In the genomic region with DNA sequence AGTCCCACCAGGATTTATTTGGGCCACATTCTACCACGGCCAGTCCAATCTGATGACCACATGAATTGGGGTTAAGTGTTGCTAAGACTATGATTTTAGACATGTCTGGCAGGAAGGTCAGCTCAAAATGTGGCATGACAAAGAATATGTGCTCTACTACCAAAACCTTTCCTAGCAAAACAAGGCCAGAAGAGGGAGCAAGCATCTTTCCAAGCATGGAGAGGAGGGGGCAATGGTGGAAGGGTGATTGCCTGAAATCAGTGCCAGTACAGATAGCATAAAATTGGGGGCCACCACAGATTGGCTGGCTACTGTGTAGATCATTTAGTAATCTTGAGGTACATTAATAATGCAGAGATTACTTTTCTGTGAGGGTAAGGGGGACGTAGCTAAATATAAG, we compare ENCODE assay signal across 15 cellular contexts. TPM values are rescaled to one million over a fixed set of nuclear protein-coding genes. Genes with fewer than 3 reads are reported as not detected.
DNase-seq lines count a peak whose midpoint lies in the region; ATAC-seq and TF ChIP-seq lines count a peak whose summit lies in the region.
"Had no signal": no experiment of that assay in that cellular context is flagged by ENCODE, and none has a peak within 500 bp of the region (broad histone marks: within the 10 kb centered on the region; RNA-seq: fewer than 3 reads in every experiment).

No MANE protein-coding gene starts in this region.

- H3K27me3 ChIP-seq in H7 (ENCODE audit: control insufficient read depth, insufficient read depth, low read length) (no peaks in the 10 kb centered on the region), SK-N-SH (ENCODE audit: insufficient read depth) (no peaks in the 10 kb centered on the region), lower lobe of right lung (ENCODE audit: low read depth) (no peaks in the 10 kb centered on the region)

- TF ChIP-seq CTCF in AG04449 (IDR thresholded peaks at IDR 0.05; ENCODE audit: insufficient read depth, low read length, missing control alignments) (peak; percentile 6), SK-N-SH (IDR thresholded peaks at IDR 0.05) (no peak), fibroblast of pulmonary artery (IDR thresholded peaks at IDR 0.05; ENCODE audit: low read length, missing control alignments) (peak; percentile 13), lower lobe of right lung (IDR thresholded peaks at IDR 0.05) (no peak)

- no peaks in the 10 kb centered on the region; a peak in 1 of 4 replicates for H3K4me1 ChIP-seq in SK-N-SH (ENCODE audit: control insufficient read depth in 1 of 2, insufficient read depth in 2 of 2, low read depth in 1 of 2, low read length in 1 of 2)
- H3K4me1 ChIP-seq in lower lobe of right lung = no peaks in the 10 kb centered on the region

- H3K4me2 ChIP-seq in SK-N-SH = no peak overlapping the region

- DNase-seq in AG04449 (ENCODE audit: low read depth, low spot score) (no peak), H7 (peak; percentile 58), SK-N-SH (no peak), fibroblast of pulmonary artery (ENCODE audit: low read depth) (no peak), lower lobe of right lung (no peak), NCI-H1417 treated with DMSO at 0.1 percent for 48 hours (lab: John Stamatoyannopoulos, UW) (no peak)
- DNase-seq: activated gamma-delta T cell; GDM1; left ventricle myocardium inferior; NCI-H446; stimulated activated CD4-positive, alpha-beta T cell treated with anti-CD3 and anti-CD28 coated beads, Interleukin-4, amount 100 ng/mL, for 24 hours; stimulated activated naive B cell treated with anti-CD40 and anti-IgM and Interleukin-4, amounts not matched to agents 10 μg/mL and 1 μg/mL and 100 μg/mL, for 72 hours had no signal

- H2AFZ ChIP-seq in SK-N-SH (ENCODE audit: low read depth) = no peak overlapping the region

- POLR2A ChIA-PET in AG04449 (lab: Yijun Ruan, JAX) = no interaction called here
- POLR2A ChIA-PET in SK-N-SH (lab: Yijun Ruan, JAX) = no interaction called here

- intact Hi-C loops in lower lobe of right lung (cut with DNase I) = no loop called here

- H3F3A ChIP-seq in SK-N-SH (replicated peaks; ENCODE audit: insufficient read depth) = peaks cover 8% of the 10 kb centered on the region

- H3K9me3 ChIP-seq in SK-N-SH (no peaks in the 10 kb centered on the region), lower lobe of right lung (no peaks in the 10 kb centered on the region)

- no peak for TF ChIP-seq EP300 in SK-N-SH (IDR thresholded peaks at IDR 0.05; ENCODE audit: borderline replicate concordance in 1 of 2, low read depth in 1 of 2, low read length in 1 of 2)

- no peaks in the 10 kb centered on the region for H4K20me1 ChIP-seq in SK-N-SH (ENCODE audit: insufficient read depth)

- 73% methylated on average over 2 of the region's 2 CpGs for WGBS in SK-N-SH (ENCODE audit: low lambda C conversion rate)

- ATAC-seq in lower lobe of right lung (no peak), HG03342 (IDR thresholded peaks at IDR 0.05; ENCODE audit: unreplicated experiment) (no peak), GM18873 (IDR thresholded peaks at IDR 0.05; ENCODE audit: low FRiP score, unreplicated experiment) (no peak)
- ATAC-seq: sciatic nerve; stimulated activated naive B cell treated with anti-CD40 and anti-IgM and Interleukin-4, amounts not matched to agents 10 μg/mL and 1 μg/mL and 100 μg/mL, for 72 hours had no signal

- TF ChIP-seq RAD21 in SK-N-SH (IDR thresholded peaks at IDR 0.05; ENCODE audit: low read length) = peak; percentile 45

- no peaks in the 10 kb centered on the region for H3K9me2 ChIP-seq in SK-N-SH

- H3K27ac ChIP-seq in SK-N-SH (ENCODE audit: low read depth in 2 of 2, low read length in 1 of 2) (no peak overlapping the region; a peak in 1 of 4 replicates), lower lobe of right lung (no peak overlapping the region)

- CTCF ChIA-PET in AG04449 (lab: Yijun Ruan, JAX) = interaction anchor here (1.2 to 1.3 kb wide), 2 partner anchors 14 to 261 kb away, joined by 3 to 6 read pairs; no protein-coding TSS in a partner anchor
- CTCF ChIA-PET in SK-N-SH (lab: Yijun Ruan, JAX) = interaction anchor here (2.1 kb wide), 1 partner anchor 261 kb away, joined by 6 read pairs; no protein-coding TSS in a partner anchor

- H3K4me3 ChIP-seq in AG04449 (ENCODE audit: low read depth, low read length) (no peak overlapping the region), H7 (ENCODE audit: insufficient read depth, low read depth, low read length) (no peak overlapping the region), SK-N-SH (ENCODE audit: low read depth in 2 of 2, low read length in 1 of 2) (no peak overlapping the region), fibroblast of pulmonary artery (replicated peaks; ENCODE audit: low read depth, low read length) (no peak overlapping the region), lower lobe of right lung (no peak overlapping the region)
- H3K4me3 ChIP-seq: left ventricle myocardium inferior had no signal

- H3K79me2 ChIP-seq in SK-N-SH (ENCODE audit: insufficient read depth) = no peaks in the 10 kb centered on the region

- H3K9ac ChIP-seq in SK-N-SH = no peak overlapping the region

- H3K36me3 ChIP-seq in H7 (replicated peaks; ENCODE audit: control insufficient read depth, insufficient read depth, low read length) (no peaks in the 10 kb centered on the region), SK-N-SH (replicated peaks in 1 of 2; ENCODE audit: control insufficient read depth in 1 of 2, insufficient read depth in 2 of 2, low read length in 1 of 2) (peaks cover 3 to 22% of the 10 kb centered on the region in 2 experiments), lower lobe of right lung (peaks cover 36% of the 10 kb centered on the region)

TF ChIP-seq in SK-N-SH, 30 proteins besides CTCF, POLR2A, EP300 and RAD21 (continues in another document):
- TF ChIP-seq, protein P1, sequence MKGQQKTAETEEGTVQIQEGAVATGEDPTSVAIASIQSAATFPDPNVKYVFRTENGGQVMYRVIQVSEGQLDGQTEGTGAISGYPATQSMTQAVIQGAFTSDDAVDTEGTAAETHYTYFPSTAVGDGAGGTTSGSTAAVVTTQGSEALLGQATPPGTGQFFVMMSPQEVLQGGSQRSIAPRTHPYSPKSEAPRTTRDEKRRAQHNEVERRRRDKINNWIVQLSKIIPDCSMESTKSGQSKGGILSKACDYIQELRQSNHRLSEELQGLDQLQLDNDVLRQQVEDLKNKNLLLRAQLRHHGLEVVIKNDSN (IDR thresholded peaks at IDR 0.05; ENCODE audit: borderline replicate concordance, low read depth) = no peak
- no peak for TF ChIP-seq YY1 (IDR thresholded peaks at IDR 0.05; ENCODE audit: low read depth)
- TF ChIP-seq NRF1 (IDR thresholded peaks at IDR 0.05; ENCODE audit: low read depth, low read length) = no peak
- TF ChIP-seq TEAD4 (IDR thresholded peaks at IDR 0.05; ENCODE audit: borderline replicate concordance, insufficient read depth) = no peak
- TF ChIP-seq, protein P2, sequence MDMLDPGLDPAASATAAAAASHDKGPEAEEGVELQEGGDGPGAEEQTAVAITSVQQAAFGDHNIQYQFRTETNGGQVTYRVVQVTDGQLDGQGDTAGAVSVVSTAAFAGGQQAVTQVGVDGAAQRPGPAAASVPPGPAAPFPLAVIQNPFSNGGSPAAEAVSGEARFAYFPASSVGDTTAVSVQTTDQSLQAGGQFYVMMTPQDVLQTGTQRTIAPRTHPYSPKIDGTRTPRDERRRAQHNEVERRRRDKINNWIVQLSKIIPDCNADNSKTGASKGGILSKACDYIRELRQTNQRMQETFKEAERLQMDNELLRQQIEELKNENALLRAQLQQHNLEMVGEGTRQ (IDR thresholded peaks at IDR 0.05; ENCODE audit: borderline replicate concordance, low read depth, low read length) = no peak
- TF ChIP-seq, protein P3, sequence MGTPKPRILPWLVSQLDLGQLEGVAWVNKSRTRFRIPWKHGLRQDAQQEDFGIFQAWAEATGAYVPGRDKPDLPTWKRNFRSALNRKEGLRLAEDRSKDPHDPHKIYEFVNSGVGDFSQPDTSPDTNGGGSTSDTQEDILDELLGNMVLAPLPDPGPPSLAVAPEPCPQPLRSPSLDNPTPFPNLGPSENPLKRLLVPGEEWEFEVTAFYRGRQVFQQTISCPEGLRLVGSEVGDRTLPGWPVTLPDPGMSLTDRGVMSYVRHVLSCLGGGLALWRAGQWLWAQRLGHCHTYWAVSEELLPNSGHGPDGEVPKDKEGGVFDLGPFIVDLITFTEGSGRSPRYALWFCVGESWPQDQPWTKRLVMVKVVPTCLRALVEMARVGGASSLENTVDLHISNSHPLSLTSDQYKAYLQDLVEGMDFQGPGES (IDR thresholded peaks at IDR 0.05; ENCODE audit: low read depth, low read length) = no peak
- TF ChIP-seq FOXM1 (IDR thresholded peaks at IDR 0.05; ENCODE audit: low read depth) = no peak
- no peak for TF ChIP-seq MXI1 (IDR thresholded peaks at IDR 0.05; ENCODE audit: low read depth, low read length)
- no peak for TF ChIP-seq RFX5 (IDR thresholded peaks at IDR 0.05; ENCODE audit: low read length)
- TF ChIP-seq RCOR1 (IDR thresholded peaks at IDR 0.05; ENCODE audit: low read length) = no peak
- no peak for TF ChIP-seq GABPA (IDR thresholded peaks at IDR 0.05; ENCODE audit: low read depth)
- no peak for TF ChIP-seq GATA2 (CRISPR knock-in tag; IDR thresholded peaks at IDR 0.05)
- no peak for TF ChIP-seq JUND (IDR thresholded peaks at IDR 0.05)
- TF ChIP-seq MEF2A (IDR thresholded peaks at IDR 0.05; ENCODE audit: borderline replicate concordance, low read depth) = no peak
- TF ChIP-seq, protein P4, sequence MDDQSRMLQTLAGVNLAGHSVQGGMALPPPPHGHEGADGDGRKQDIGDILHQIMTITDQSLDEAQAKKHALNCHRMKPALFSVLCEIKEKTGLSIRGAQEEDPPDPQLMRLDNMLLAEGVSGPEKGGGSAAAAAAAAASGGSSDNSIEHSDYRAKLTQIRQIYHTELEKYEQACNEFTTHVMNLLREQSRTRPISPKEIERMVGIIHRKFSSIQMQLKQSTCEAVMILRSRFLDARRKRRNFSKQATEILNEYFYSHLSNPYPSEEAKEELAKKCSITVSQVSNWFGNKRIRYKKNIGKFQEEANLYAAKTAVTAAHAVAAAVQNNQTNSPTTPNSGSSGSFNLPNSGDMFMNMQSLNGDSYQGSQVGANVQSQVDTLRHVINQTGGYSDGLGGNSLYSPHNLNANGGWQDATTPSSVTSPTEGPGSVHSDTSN (IDR thresholded peaks at IDR 0.05) = no peak

RNA-seq across cellular contexts. Expression of a gene that starts 43.2 kb away (rescaled TPM):
- total RNA-seq in H7 (2014; rRNA removed; shearing (Covaris generic)) = 37.2 and 38.6 TPM in 2 replicates
- polyA plus RNA-seq in SK-N-SH (2012; rRNA removed) = 13.2 and 19.0 TPM in 2 replicates
- polyA plus RNA-seq in SK-N-SH (2012; cell fraction: cytosol; rRNA removed) = 11.8 and 14.5 TPM in 2 replicates
- polyA plus RNA-seq in SK-N-SH (2012; cell fraction: nucleus; rRNA removed) = 45.4 and 64.9 TPM in 2 replicates
- total RNA-seq in lower lobe of right lung = 37.9 TPM

RNA-seq across cellular contexts. Expression of a gene that starts 48.6 kb away (rescaled TPM):
- 7.3 and 7.8 TPM in 2 replicates for total RNA-seq in H7 (2014; rRNA removed; shearing (Covaris generic))
- polyA plus RNA-seq in SK-N-SH (2012; rRNA removed) = 12.1 and 21.0 TPM in 2 replicates
- polyA plus RNA-seq in SK-N-SH (2012; cell fraction: cytosol; rRNA removed) = 16.2 and 17.0 TPM in 2 replicates
- 12.6 and 31.8 TPM in 2 replicates for polyA plus RNA-seq in SK-N-SH (2012; cell fraction: nucleus; rRNA removed)
- 15.0 TPM for total RNA-seq in lower lobe of right lung

Comparison
In these comparisons a context has a peak if more than half of its experiments do, and no peak if none do; other contexts are left out.
1. CTCF ChIP-seq: peak in AG04449 (single experiment) and fibroblast of pulmonary artery (single experiment); none in SK-N-SH (single experiment) and lower lobe of right lung (single experiment).